ENCODE assay signal across 9 cellular contexts in genomic region chr4:4385729-4386295, GRCh38. TPM values are rescaled to one million over a fixed set of nuclear protein-coding genes. Genes with fewer than 3 reads are reported as not detected.
DNase-seq lines count a peak whose midpoint lies in the region; TF ChIP-seq lines count a peak whose summit lies in the region.
"Had no signal": no experiment of that assay in that cellular context is flagged by ENCODE, and none has a peak within 500 bp of the region (broad histone marks: within the 10 kb centered on the region; RNA-seq: fewer than 3 reads in every experiment).

No MANE protein-coding gene starts in this region.

- no CpG with 5 or more reads among the region's 38 CpGs for WGBS in trophoblast cell (ENCODE audit: extremely low coverage, insufficient coverage, insufficient read length)

- H4K91ac ChIP-seq in trophoblast cell (ENCODE audit: low read depth, low read length), result no peak overlapping the region

- no peak overlapping the region for H4K12ac ChIP-seq in trophoblast cell (ENCODE audit: low read depth, low read length)

- H3K18ac ChIP-seq in trophoblast cell (ENCODE audit: low read length), result no peak overlapping the region

- H2BK120ac ChIP-seq in trophoblast cell (ENCODE audit: insufficient read depth, low read length, poor library complexity), result no peak overlapping the region

- H3K9me3 ChIP-seq in ES-I3 (ENCODE audit: control insufficient read depth, insufficient read depth, low read length), result no peaks in the 10 kb centered on the region
- no peaks in the 10 kb centered on the region for H3K9me3 ChIP-seq in SK-N-MC (ENCODE audit: low read depth, low read length)
- H3K9me3 ChIP-seq in trophoblast cell (ENCODE audit: insufficient read depth, low read depth, low read length), result peaks cover 2% of the 10 kb centered on the region

- peak overlapping the region; percentile 69 for H3K4me2 ChIP-seq in trophoblast cell (ENCODE audit: low read length)

- DNase-seq in SK-N-MC (ENCODE audit: low read depth, low spot score) (no peak), epithelial cell of esophagus (ENCODE audit: low read depth) (no peak), trophoblast cell (peak; percentile 27 to 31), retina (no peak), KG1 (lab: John Stamatoyannopoulos, UW) (no peak)
- no peak for DNase-seq in stimulated activated CD4-positive, alpha-beta T cell treated with anti-CD3 and anti-CD28 coated beads, Interleukin-15, amount 100 ng/mL, for 24 hours
- DNase-seq: activated CD4-positive, alpha-beta T cell treated with anti-CD3 and anti-CD28 coated beads for 1 hour had no signal

- H3K14ac ChIP-seq in trophoblast cell (ENCODE audit: low read length), result no peak overlapping the region

- H4K8ac ChIP-seq in trophoblast cell (ENCODE audit: low read depth, low read length), result no peak overlapping the region

- H3K27ac ChIP-seq in SK-N-MC (no peak overlapping the region), trophoblast cell (ENCODE audit: low read depth, low read length) (no peak overlapping the region)

- H3K9ac ChIP-seq in ES-I3 (ENCODE audit: low read depth, low read length) (peak overlapping the region; percentile 73; the same call in 1 of the 2 replicates), SK-N-MC (ENCODE audit: insufficient read length) (no peak overlapping the region), trophoblast cell (ENCODE audit: low read length) (no peak overlapping the region)

- H3K4me3 ChIP-seq in SK-N-MC (peak overlapping the region; percentile 93), epithelial cell of esophagus (ENCODE audit: low read length) (peak overlapping the region; percentile 45), trophoblast cell (ENCODE audit: low read depth, low read length) (peak overlapping the region; percentile 79)
- H3K4me3 ChIP-seq: lung had no signal

- H3K23ac ChIP-seq in trophoblast cell (ENCODE audit: low read length), result no peak overlapping the region

- peak overlapping the region; percentile 48 for H2AFZ ChIP-seq in trophoblast cell (ENCODE audit: insufficient read depth, low read length, poor library complexity)

- H2BK5ac ChIP-seq in trophoblast cell (ENCODE audit: low read depth, low read length, poor library complexity), result no peak overlapping the region

- H3K36me3 ChIP-seq in ES-I3 (ENCODE audit: insufficient read depth, low read length) (no peaks in the 10 kb centered on the region), SK-N-MC (ENCODE audit: insufficient read depth, low read length) (no peaks in the 10 kb centered on the region), trophoblast cell (ENCODE audit: control insufficient read depth in 1 of 2, insufficient read depth in 2 of 2, low read length in 2 of 2) (peaks cover 0 to 7% of the 10 kb centered on the region in 2 experiments)

- peaks cover 4% of the 10 kb centered on the region for H3K79me2 ChIP-seq in trophoblast cell (ENCODE audit: control insufficient read depth, insufficient read depth, low read length, poor library complexity)

- no peak for TF ChIP-seq CTCF in epithelial cell of esophagus (IDR thresholded peaks at IDR 0.05; ENCODE audit: insufficient read depth, low read depth, low read length, missing control alignments)

- H2BK12ac ChIP-seq in trophoblast cell (ENCODE audit: low read length), result no peak overlapping the region

- peaks cover 15% of the 10 kb centered on the region for H3K79me1 ChIP-seq in trophoblast cell (ENCODE audit: low read length)

- H3K27me3 ChIP-seq in trophoblast cell (ENCODE audit: insufficient read depth, low read length), result peaks cover 26% of the 10 kb centered on the region

- no peaks in the 10 kb centered on the region; the same call in 1 of the 2 replicates for H3K4me1 ChIP-seq in ES-I3 (ENCODE audit: insufficient read depth, low read length)
- peaks cover 14 to 15% of the 10 kb centered on the region in 2 experiments for H3K4me1 ChIP-seq in trophoblast cell (ENCODE audit: control insufficient read depth in 1 of 2, insufficient read depth in 2 of 2, low read length in 2 of 2)

- H2AK5ac ChIP-seq in trophoblast cell (ENCODE audit: low read length), result no peak overlapping the region

- H3K4ac ChIP-seq in trophoblast cell (ENCODE audit: low read depth, low read length), result no peak overlapping the region

RNA-seq across cellular contexts. Expression of gene NSG1, which starts 1.1 kb away (rescaled TPM):
- polyA plus RNA-seq in trophoblast cell (2013), result 54.6 and 54.7 TPM in 2 replicates

Comparison
In these comparisons a context has a peak if more than half of its experiments do, and no peak if none do; other contexts are left out.
1. DNase-seq: peak in trophoblast cell (2 of 2); none in SK-N-MC (single experiment), epithelial cell of esophagus (single experiment), stimulated activated CD4-positive, alpha-beta T cell treated with anti-CD3 and anti-CD28 coated beads, Interleukin-15, amount 100 ng/mL, for 24 hours (single experiment), retina (single experiment) and KG1 (single experiment).
2. Peak in every context shown above with its lines, with median percentiles within 50 percentile points of each other: H3K4me3 ChIP-seq.